Comparison of ENCODE assay signal across 1 cellular context in the genomic region with DNA sequence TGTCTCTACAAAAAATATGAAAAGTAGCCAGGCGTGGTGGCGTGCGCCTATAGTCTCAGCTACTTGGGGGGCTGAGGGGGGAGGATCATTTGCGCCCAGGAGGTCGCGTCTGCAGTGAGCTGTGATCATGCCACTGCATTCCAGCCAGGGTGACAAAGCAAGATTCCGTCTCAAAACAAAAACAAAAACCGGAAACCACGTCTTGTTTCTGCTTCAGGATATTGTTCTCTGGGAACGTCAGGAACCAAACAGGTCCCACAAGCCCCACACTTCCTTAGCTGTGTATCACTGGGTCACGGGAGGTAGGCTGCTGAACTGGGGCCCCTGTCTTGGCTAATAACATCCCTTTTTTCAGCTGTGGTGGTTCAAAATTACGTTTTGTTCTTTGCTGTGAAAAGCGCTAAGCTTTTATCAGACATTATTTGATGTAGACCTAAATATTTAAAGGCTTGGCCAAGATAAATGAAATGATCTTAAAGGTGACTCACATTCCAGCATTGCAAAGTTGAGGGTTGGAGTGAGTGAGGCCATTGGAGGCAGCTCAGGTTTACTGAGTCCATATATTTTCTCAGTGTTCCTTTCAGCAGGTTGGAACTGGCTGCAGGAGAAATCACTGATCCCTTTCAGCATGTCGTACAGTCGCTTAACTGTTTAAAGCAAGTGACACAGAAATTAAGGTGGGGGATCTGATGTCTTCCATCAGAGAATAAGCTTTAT.
TF ChIP-seq lines count a peak whose summit lies in the region.

No MANE protein-coding gene starts in this region.

TF ChIP-seq in GM23338, 12 proteins besides CTCF, POLR2A, EP300 and RAD21 (continued from another document):
- TF ChIP-seq, protein P1, sequence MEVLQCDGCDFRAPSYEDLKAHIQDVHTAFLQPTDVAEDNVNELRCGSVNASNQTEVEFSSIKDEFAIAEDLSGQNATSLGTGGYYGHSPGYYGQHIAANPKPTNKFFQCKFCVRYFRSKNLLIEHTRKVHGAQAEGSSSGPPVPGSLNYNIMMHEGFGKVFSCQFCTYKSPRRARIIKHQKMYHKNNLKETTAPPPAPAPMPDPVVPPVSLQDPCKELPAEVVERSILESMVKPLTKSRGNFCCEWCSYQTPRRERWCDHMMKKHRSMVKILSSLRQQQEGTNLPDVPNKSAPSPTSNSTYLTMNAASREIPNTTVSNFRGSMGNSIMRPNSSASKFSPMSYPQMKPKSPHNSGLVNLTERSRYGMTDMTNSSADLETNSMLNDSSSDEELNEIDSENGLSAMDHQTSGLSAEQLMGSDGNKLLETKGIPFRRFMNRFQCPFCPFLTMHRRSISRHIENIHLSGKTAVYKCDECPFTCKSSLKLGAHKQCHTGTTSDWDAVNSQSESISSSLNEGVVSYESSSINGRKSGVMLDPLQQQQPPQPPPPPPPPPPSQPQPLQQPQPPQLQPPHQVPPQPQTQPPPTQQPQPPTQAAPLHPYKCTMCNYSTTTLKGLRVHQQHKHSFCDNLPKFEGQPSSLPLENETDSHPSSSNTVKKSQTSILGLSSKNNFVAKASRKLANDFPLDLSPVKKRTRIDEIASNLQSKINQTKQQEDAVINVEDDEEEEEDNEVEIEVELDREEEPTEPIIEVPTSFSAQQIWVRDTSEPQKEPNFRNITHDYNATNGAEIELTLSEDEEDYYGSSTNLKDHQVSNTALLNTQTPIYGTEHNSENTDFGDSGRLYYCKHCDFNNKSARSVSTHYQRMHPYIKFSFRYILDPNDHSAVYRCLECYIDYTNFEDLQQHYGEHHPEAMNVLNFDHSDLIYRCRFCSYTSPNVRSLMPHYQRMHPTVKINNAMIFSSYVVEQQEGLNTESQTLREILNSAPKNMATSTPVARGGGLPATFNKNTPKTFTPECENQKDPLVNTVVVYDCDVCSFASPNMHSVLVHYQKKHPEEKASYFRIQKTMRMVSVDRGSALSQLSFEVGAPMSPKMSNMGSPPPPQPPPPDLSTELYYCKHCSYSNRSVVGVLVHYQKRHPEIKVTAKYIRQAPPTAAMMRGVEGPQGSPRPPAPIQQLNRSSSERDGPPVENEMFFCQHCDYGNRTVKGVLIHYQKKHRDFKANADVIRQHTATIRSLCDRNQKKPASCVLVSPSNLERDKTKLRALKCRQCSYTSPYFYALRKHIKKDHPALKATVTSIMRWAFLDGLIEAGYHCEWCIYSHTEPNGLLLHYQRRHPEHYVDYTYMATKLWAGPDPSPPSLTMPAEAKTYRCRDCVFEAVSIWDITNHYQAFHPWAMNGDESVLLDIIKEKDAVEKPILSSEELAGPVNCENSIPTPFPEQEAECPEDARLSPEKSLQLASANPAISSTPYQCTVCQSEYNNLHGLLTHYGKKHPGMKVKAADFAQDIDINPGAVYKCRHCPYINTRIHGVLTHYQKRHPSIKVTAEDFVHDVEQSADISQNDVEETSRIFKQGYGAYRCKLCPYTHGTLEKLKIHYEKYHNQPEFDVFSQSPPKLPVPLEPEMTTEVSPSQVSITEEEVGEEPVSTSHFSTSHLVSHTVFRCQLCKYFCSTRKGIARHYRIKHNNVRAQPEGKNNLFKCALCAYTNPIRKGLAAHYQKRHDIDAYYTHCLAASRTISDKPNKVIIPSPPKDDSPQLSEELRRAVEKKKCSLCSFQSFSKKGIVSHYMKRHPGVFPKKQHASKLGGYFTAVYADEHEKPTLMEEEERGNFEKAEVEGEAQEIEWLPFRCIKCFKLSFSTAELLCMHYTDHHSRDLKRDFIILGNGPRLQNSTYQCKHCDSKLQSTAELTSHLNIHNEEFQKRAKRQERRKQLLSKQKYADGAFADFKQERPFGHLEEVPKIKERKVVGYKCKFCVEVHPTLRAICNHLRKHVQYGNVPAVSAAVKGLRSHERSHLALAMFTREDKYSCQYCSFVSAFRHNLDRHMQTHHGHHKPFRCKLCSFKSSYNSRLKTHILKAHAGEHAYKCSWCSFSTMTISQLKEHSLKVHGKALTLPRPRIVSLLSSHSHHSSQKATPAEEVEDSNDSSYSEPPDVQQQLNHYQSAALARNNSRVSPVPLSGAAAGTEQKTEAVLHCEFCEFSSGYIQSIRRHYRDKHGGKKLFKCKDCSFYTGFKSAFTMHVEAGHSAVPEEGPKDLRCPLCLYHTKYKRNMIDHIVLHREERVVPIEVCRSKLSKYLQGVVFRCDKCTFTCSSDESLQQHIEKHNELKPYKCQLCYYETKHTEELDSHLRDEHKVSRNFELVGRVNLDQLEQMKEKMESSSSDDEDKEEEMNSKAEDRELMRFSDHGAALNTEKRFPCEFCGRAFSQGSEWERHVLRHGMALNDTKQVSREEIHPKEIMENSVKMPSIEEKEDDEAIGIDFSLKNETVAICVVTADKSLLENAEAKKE (CRISPR knock-in tag; IDR thresholded peaks at IDR 0.05), result no peak
- TF ChIP-seq EZH2phosphoT487 (IDR thresholded peaks at IDR 0.05; ENCODE audit: unreplicated experiment) (no peak), EZH2 (IDR thresholded peaks at IDR 0.05; ENCODE audit: low read depth, unreplicated experiment) (no peak), ZNF331 (CRISPR knock-in tag; IDR thresholded peaks at IDR 0.05; ENCODE audit: low read depth) (no peak), NANOG (IDR thresholded peaks at IDR 0.05; ENCODE audit: borderline replicate concordance) (no peak), ZNF114 (CRISPR knock-in tag; IDR thresholded peaks at IDR 0.05) (no peak), POLR2AphosphoS5 (IDR thresholded peaks at IDR 0.05; ENCODE audit: low read depth) (no peak), STAT1 (IDR thresholded peaks at IDR 0.05; ENCODE audit: unreplicated experiment) (no peak), JUNB (IDR thresholded peaks at IDR 0.05; ENCODE audit: unreplicated experiment) (no peak)
- TF ChIP-seq, protein P2, sequence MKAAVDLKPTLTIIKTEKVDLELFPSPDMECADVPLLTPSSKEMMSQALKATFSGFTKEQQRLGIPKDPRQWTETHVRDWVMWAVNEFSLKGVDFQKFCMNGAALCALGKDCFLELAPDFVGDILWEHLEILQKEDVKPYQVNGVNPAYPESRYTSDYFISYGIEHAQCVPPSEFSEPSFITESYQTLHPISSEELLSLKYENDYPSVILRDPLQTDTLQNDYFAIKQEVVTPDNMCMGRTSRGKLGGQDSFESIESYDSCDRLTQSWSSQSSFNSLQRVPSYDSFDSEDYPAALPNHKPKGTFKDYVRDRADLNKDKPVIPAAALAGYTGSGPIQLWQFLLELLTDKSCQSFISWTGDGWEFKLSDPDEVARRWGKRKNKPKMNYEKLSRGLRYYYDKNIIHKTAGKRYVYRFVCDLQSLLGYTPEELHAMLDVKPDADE (IDR thresholded peaks at IDR 0.05), result no peak
- TF ChIP-seq, protein P3, sequence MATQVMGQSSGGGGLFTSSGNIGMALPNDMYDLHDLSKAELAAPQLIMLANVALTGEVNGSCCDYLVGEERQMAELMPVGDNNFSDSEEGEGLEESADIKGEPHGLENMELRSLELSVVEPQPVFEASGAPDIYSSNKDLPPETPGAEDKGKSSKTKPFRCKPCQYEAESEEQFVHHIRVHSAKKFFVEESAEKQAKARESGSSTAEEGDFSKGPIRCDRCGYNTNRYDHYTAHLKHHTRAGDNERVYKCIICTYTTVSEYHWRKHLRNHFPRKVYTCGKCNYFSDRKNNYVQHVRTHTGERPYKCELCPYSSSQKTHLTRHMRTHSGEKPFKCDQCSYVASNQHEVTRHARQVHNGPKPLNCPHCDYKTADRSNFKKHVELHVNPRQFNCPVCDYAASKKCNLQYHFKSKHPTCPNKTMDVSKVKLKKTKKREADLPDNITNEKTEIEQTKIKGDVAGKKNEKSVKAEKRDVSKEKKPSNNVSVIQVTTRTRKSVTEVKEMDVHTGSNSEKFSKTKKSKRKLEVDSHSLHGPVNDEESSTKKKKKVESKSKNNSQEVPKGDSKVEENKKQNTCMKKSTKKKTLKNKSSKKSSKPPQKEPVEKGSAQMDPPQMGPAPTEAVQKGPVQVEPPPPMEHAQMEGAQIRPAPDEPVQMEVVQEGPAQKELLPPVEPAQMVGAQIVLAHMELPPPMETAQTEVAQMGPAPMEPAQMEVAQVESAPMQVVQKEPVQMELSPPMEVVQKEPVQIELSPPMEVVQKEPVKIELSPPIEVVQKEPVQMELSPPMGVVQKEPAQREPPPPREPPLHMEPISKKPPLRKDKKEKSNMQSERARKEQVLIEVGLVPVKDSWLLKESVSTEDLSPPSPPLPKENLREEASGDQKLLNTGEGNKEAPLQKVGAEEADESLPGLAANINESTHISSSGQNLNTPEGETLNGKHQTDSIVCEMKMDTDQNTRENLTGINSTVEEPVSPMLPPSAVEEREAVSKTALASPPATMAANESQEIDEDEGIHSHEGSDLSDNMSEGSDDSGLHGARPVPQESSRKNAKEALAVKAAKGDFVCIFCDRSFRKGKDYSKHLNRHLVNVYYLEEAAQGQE (IDR thresholded peaks at IDR 0.05; ENCODE audit: unreplicated experiment), result no peak
